Comparison of ENCODE assay signal across 1 cellular context in the genomic region with DNA sequence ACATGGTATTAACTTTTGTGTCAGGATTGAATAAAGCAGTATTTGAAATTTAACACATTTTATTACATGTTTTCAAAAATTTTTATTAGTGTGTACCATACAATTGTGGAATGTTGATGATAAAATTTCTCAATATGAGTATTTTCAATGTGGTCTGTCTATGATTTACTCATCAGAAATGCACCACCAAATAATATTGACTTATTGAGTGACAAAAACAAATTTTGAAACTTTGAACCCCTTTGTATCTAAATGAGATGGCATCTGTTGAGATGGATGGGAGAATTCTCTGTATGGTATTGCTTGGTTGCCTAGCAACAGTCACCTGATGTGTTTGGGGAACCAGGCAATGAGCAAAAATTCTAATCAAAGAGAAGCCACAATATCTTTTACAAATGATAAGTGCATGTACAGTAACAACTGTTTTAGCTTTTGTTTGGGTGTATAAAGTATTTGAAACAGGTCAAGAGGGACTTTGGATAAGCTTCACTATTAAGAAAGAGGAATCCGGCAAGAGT.
TF ChIP-seq lines count a peak whose summit lies in the region.

No MANE protein-coding gene starts in this region.

TF ChIP-seq in GM23338, 12 proteins besides CTCF, POLR2A, EP300 and RAD21 (continued from another document):
- TF ChIP-seq, protein P1, sequence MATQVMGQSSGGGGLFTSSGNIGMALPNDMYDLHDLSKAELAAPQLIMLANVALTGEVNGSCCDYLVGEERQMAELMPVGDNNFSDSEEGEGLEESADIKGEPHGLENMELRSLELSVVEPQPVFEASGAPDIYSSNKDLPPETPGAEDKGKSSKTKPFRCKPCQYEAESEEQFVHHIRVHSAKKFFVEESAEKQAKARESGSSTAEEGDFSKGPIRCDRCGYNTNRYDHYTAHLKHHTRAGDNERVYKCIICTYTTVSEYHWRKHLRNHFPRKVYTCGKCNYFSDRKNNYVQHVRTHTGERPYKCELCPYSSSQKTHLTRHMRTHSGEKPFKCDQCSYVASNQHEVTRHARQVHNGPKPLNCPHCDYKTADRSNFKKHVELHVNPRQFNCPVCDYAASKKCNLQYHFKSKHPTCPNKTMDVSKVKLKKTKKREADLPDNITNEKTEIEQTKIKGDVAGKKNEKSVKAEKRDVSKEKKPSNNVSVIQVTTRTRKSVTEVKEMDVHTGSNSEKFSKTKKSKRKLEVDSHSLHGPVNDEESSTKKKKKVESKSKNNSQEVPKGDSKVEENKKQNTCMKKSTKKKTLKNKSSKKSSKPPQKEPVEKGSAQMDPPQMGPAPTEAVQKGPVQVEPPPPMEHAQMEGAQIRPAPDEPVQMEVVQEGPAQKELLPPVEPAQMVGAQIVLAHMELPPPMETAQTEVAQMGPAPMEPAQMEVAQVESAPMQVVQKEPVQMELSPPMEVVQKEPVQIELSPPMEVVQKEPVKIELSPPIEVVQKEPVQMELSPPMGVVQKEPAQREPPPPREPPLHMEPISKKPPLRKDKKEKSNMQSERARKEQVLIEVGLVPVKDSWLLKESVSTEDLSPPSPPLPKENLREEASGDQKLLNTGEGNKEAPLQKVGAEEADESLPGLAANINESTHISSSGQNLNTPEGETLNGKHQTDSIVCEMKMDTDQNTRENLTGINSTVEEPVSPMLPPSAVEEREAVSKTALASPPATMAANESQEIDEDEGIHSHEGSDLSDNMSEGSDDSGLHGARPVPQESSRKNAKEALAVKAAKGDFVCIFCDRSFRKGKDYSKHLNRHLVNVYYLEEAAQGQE (IDR thresholded peaks at IDR 0.05; ENCODE audit: unreplicated experiment), result no peak
- no peak for TF ChIP-seq ZNF114 (CRISPR knock-in tag; IDR thresholded peaks at IDR 0.05)
- no peak for TF ChIP-seq CREB1 (CRISPR knock-in tag; IDR thresholded peaks at IDR 0.05; ENCODE audit: low read depth)
- no peak for TF ChIP-seq EZH2 (IDR thresholded peaks at IDR 0.05; ENCODE audit: low read depth, unreplicated experiment)
- no peak for TF ChIP-seq POLR2AphosphoS5 (IDR thresholded peaks at IDR 0.05; ENCODE audit: low read depth)
- TF ChIP-seq NANOG (IDR thresholded peaks at IDR 0.05; ENCODE audit: borderline replicate concordance), result no peak
TF ChIP-seq in GM23338: peak in this region for 0.
